In genomic region chr1:118084400-118084799, GRCh38 we compare ENCODE assay signal across 21 cellular contexts.
DNase-seq lines count a peak whose midpoint lies in the region; ATAC-seq, FAIRE-seq and TF ChIP-seq lines count a peak whose summit lies in the region.
"Had no signal": no experiment of that assay in that cellular context is flagged by ENCODE, and none has a peak within 500 bp of the region (broad histone marks: within the 10 kb centered on the region; RNA-seq: fewer than 3 reads in every experiment).

No MANE protein-coding gene starts in this region.

- H3K9me3 ChIP-seq in Loucy (ENCODE audit: insufficient read depth, low read depth, low read length), result no peaks in the 10 kb centered on the region
- H3K9me3 ChIP-seq: A549, Caco-2, MG63 had no signal

- TF ChIP-seq CTCF in Loucy (conservative IDR thresholded peaks at IDR 0.05; ENCODE audit: low read length), result no peak

- H3K4me3 ChIP-seq in Loucy (ENCODE audit: low read length, poor library complexity, severe bottlenecking), result no peak overlapping the region
- H3K4me3 ChIP-seq: A549, BLaER1, MG63 had no signal

- no peaks in the 10 kb centered on the region for H3K79me2 ChIP-seq in Loucy (ENCODE audit: insufficient read depth, low read length)

- no peaks in the 10 kb centered on the region for H3K27me3 ChIP-seq in Loucy (ENCODE audit: insufficient read depth, low read length, poor library complexity, severe bottlenecking)
- H3K27me3 ChIP-seq: BLaER1, MG63 had no signal

- no peaks in the 10 kb centered on the region for H3F3A ChIP-seq in Loucy (ENCODE audit: low read depth)

- H4K20me1 ChIP-seq in Loucy (ENCODE audit: insufficient read depth, low read length, poor library complexity, severe bottlenecking), result no peaks in the 10 kb centered on the region
- H4K20me1 ChIP-seq: BLaER1 had no signal

- H3K9ac ChIP-seq in Loucy (ENCODE audit: low read depth, low read length, poor library complexity, severe bottlenecking), result no peak overlapping the region
- H3K9ac ChIP-seq: BLaER1 had no signal

- no peaks in the 10 kb centered on the region for H3K4me1 ChIP-seq in Loucy (ENCODE audit: insufficient read depth, low read length, poor library complexity, severe bottlenecking)
- H3K4me1 ChIP-seq: A549, Caco-2 had no signal

- no peaks in the 10 kb centered on the region for H3K36me3 ChIP-seq in Loucy (ENCODE audit: insufficient read depth, low read length)
- H3K36me3 ChIP-seq: BLaER1, MG63 had no signal

- no peak for FAIRE-seq in frontal cortex (lab: Jason Lieb, UNC)
- FAIRE-seq: A549 had no signal

- no peak for ATAC-seq in HG02981 (IDR thresholded peaks at IDR 0.05; ENCODE audit: unreplicated experiment)
- ATAC-seq: A549, PC-3 had no signal

- H2AFZ ChIP-seq in Loucy (ENCODE audit: low read length), result 0 out of 2 replicates have a peak overlapping the region, but pooled peaks have one; percentile 11

- DNase-seq in COR-L47 (lab: John Stamatoyannopoulos, UW) (peak; percentile 40), NCI-H69 (lab: John Stamatoyannopoulos, UW) (peak; percentile 89), iPS-NIHi7 (ENCODE audit: extremely low spot score) (peak; percentile 16), ecto neural progenitor cell (ENCODE audit: low spot score) (no peak), frontal cortex (ENCODE audit: low spot score in 2 of 2) (no peak)
- DNase-seq: Caco-2; CD4-positive, alpha-beta T cell; DMS 273 treated with DMSO at 0.1 percent for 48 hours; DMS79 treated with DMSO at 0.1 percent for 48 hours; Karpas-422; MG63; NCI-H1048; NCI-H1694 treated with DMSO at 0.1 percent for 48 hours; NCI-H2081 treated with DMSO at 0.1 percent for 48 hours; NCI-H510A; PC-3; Right ventricle myocardium superior had no signal

- no peak overlapping the region for H3K4me2 ChIP-seq in Loucy (ENCODE audit: low read depth, low read length, poor library complexity, severe bottlenecking)
- H3K4me2 ChIP-seq: A549, BLaER1 had no signal

- H3K9me2 ChIP-seq in Loucy (replicated peaks; ENCODE audit: low read depth, low read length), result no peaks in the 10 kb centered on the region

Comparison
In these comparisons a context has a peak if more than half of its experiments do, and no peak if none do; other contexts are left out.
1. DNase-seq: peak in COR-L47 (single experiment), NCI-H69 (single experiment) and iPS-NIHi7 (single experiment); none in ecto neural progenitor cell (single experiment) and frontal cortex (0 of 2).